Comparison of ENCODE assay signal across 9 cellular contexts in genomic region chr20:32509639-32510066, GRCh38.
DNase-seq lines count a peak whose midpoint lies in the region; ATAC-seq, FAIRE-seq and TF ChIP-seq lines count a peak whose summit lies in the region.
"Had no signal": no experiment of that assay in that cellular context is flagged by ENCODE, and none has a peak within 500 bp of the region (broad histone marks: within the 10 kb centered on the region; RNA-seq: fewer than 3 reads in every experiment).

No MANE protein-coding gene starts in this region.

- no peak overlapping the region for H3K27ac ChIP-seq in RWPE2 (ENCODE audit: poor library complexity, severe bottlenecking)
- H3K27ac ChIP-seq: PC-9 had no signal

- DNase-seq in GM19239 (ENCODE audit: insufficient read length, low spot score), result peak; percentile 44
- peak; percentile 59 for DNase-seq in RWPE2 (ENCODE audit: low spot score)
- DNase-seq in activated naive CD8-positive, alpha-beta T cell treated with anti-CD3 and anti-CD28 coated beads, Interleukin-2, amount 50 U/mL, for 24 hours, result peak; percentile 65
- no peak for DNase-seq in progenitor cell of endocrine pancreas (ENCODE audit: low spot score, unreplicated experiment)
- no peak for DNase-seq in iPS-NIHi7 (ENCODE audit: extremely low spot score)
- no peak for DNase-seq in urothelium cell line (ENCODE audit: low spot score)

- no peak overlapping the region for H3K4me3 ChIP-seq in RWPE2 (ENCODE audit: severe bottlenecking)
- H3K4me3 ChIP-seq: PC-9 had no signal

- H3K36me3 Mint-ChIP-seq in activated naive CD8-positive, alpha-beta T cell treated with anti-CD3 and anti-CD28 coated beads, Interleukin-2, amount 50 U/mL, for 24 hours (ENCODE audit: low read depth), result peaks cover 11% of the 10 kb centered on the region
- H3K36me3 Mint-ChIP-seq in progenitor cell of endocrine pancreas (ENCODE audit: insufficient read depth), result peaks cover 1% of the 10 kb centered on the region

- peak overlapping the region; percentile 76 for H3K4me3 Mint-ChIP-seq in activated naive CD8-positive, alpha-beta T cell treated with anti-CD3 and anti-CD28 coated beads, Interleukin-2, amount 50 U/mL, for 24 hours
- H3K4me3 Mint-ChIP-seq in progenitor cell of endocrine pancreas (ENCODE audit: low read depth), result no peak overlapping the region

- peak; percentile 38 for TF ChIP-seq CTCF in RWPE2 (IDR thresholded peaks at IDR 0.05; ENCODE audit: poor library complexity, severe bottlenecking)
- peak; percentile 35 for TF ChIP-seq CTCF in progenitor cell of endocrine pancreas (IDR thresholded peaks at IDR 0.05; ENCODE audit: unreplicated experiment)

- H3K27me3 ChIP-seq in RWPE2 (ENCODE audit: insufficient read depth, poor library complexity, severe bottlenecking), result no peaks in the 10 kb centered on the region

- peak overlapping the region; percentile 79 for H3K27ac Mint-ChIP-seq in activated naive CD8-positive, alpha-beta T cell treated with anti-CD3 and anti-CD28 coated beads, Interleukin-2, amount 50 U/mL, for 24 hours
- H3K27ac Mint-ChIP-seq in progenitor cell of endocrine pancreas, result peak overlapping the region; percentile 67

- peaks cover 6% of the 10 kb centered on the region for H3K4me1 ChIP-seq in RWPE2 (ENCODE audit: insufficient read depth, poor library complexity, severe bottlenecking)

- H3K9me3 ChIP-seq in RWPE2 (ENCODE audit: severe bottlenecking), result no peaks in the 10 kb centered on the region

- no peak for ATAC-seq in RWPE2 (ENCODE audit: low read depth)
- ATAC-seq in activated naive CD8-positive, alpha-beta T cell treated with anti-CD3 and anti-CD28 coated beads, Interleukin-2, amount 50 U/mL, for 24 hours, result peak; percentile 68
- no peak for ATAC-seq in HG03432 (IDR thresholded peaks at IDR 0.05; ENCODE audit: unreplicated experiment)
- no peak for ATAC-seq in HG03565 (IDR thresholded peaks at IDR 0.05; ENCODE audit: unreplicated experiment)

- H3K9me3 Mint-ChIP-seq in activated naive CD8-positive, alpha-beta T cell treated with anti-CD3 and anti-CD28 coated beads, Interleukin-2, amount 50 U/mL, for 24 hours, result no peaks in the 10 kb centered on the region
- H3K9me3 Mint-ChIP-seq in progenitor cell of endocrine pancreas (ENCODE audit: low read depth), result no peaks in the 10 kb centered on the region

- FAIRE-seq in GM19239 (lab: Jason Lieb, UNC), result peak; percentile 23
- no peak for FAIRE-seq in urothelium cell line (lab: Jason Lieb, UNC)

- no peaks in the 10 kb centered on the region for H3K36me3 ChIP-seq in RWPE2 (ENCODE audit: low read depth)

- H3K27me3 Mint-ChIP-seq in activated naive CD8-positive, alpha-beta T cell treated with anti-CD3 and anti-CD28 coated beads, Interleukin-2, amount 50 U/mL, for 24 hours, result no peaks in the 10 kb centered on the region
- peaks cover 9% of the 10 kb centered on the region for H3K27me3 Mint-ChIP-seq in progenitor cell of endocrine pancreas

- peaks cover 94% of the 10 kb centered on the region for H3K4me1 Mint-ChIP-seq in activated naive CD8-positive, alpha-beta T cell treated with anti-CD3 and anti-CD28 coated beads, Interleukin-2, amount 50 U/mL, for 24 hours
- peaks cover 35% of the 10 kb centered on the region for H3K4me1 Mint-ChIP-seq in progenitor cell of endocrine pancreas (ENCODE audit: low read depth)

Comparison
In these comparisons a context has a peak if more than half of its experiments do, and no peak if none do; other contexts are left out.
1. DNase-seq: peak in GM19239 (single experiment), RWPE2 (single experiment) and activated naive CD8-positive, alpha-beta T cell treated with anti-CD3 and anti-CD28 coated beads, Interleukin-2, amount 50 U/mL, for 24 hours (single experiment); none in progenitor cell of endocrine pancreas (single experiment), iPS-NIHi7 (single experiment) and urothelium cell line (single experiment).